In the genomic region with DNA sequence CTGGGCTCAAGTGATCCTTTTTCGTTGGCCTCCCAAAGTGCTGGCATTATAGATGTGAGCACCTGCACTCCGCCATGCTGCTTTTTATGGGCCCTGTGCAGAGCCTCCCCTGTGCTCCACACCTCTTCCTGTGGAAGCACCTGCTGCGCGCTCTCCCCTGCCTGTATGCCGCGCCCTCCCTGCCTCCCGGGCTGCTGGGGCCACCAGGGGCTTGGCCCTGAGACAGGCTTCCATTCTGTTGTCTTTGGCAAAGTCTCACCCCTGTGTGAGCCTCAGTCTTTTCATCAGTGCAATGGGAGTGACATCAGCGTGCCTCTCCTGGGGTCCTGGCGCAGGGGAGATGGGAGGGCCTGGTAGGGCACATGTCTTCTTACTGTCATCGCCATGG, we compare ENCODE assay signal across 9 cellular contexts. TPM values are rescaled to one million over a fixed set of nuclear protein-coding genes. Genes with fewer than 3 reads are reported as not detected.
DNase-seq lines count a peak whose midpoint lies in the region; ATAC-seq, FAIRE-seq and TF ChIP-seq lines count a peak whose summit lies in the region.
"Had no signal": no experiment of that assay in that cellular context is flagged by ENCODE, and none has a peak within 500 bp of the region (broad histone marks: within the 10 kb centered on the region; RNA-seq: fewer than 3 reads in every experiment).

No MANE protein-coding gene starts in this region.

- 82% methylated on average over 10 of the region's 10 CpGs; no CpG with 5 or more reads in 1 of the 2 experiments for WGBS in H1 (ENCODE audit: extremely low coverage in 1 of 2, insufficient coverage in 1 of 2, insufficient read length in 1 of 2, insufficient replicate concordance in 2 of 2, low coverage in 1 of 2, low lambda C conversion rate in 2 of 2, missing lambda C conversion rate in 1 of 2), 2 experiments

- H2BK20ac ChIP-seq in H1 (ENCODE audit: low read length) = no peak overlapping the region

- DNase-seq in GM12864 (ENCODE audit: low read depth) (no peak), Panc1 (ENCODE audit: low read depth, low spot score) (no peak), H1 (ENCODE audit: low read depth in 1 of 2, low spot score in 2 of 2) (no peak), retinal pigment epithelial cell (ENCODE audit: low read depth) (no peak), 8988T (no peak), kidney glomerular epithelial cell (lab: John Stamatoyannopoulos, UW) (no peak)
- DNase-seq in stimulated activated CD8-positive, alpha-beta memory T cell treated with anti-CD3 and anti-CD28 coated beads, Interleukin-4, amount 100 ng/mL, for 48 hours = no peak

- POLR2A ChIA-PET in Panc1 (lab: Charles Lee) (no interaction called here), H1 (lab: Charles Lee; ENCODE audit: partially characterized antibody) (interaction anchor here (0.6 to 11.4 kb wide), 3 partner anchors 16 to 104 kb away, joined by 3 to 331 read pairs (median 5); a partner anchor contains a TSS)

- no peaks in the 10 kb centered on the region for H3K36me3 ChIP-seq in Panc1 (ENCODE audit: control insufficient read depth, insufficient read depth, low read length)
- peaks cover 21 to 38% (median 31%) of the 10 kb centered on the region in 4 experiments for H3K36me3 ChIP-seq in H1 (ENCODE audit: control insufficient read depth in 2 of 4, insufficient read depth in 4 of 4, low read length in 3 of 4)

- no TSS peak for BruUV-seq in Panc1 (replicated peaks; lab: Mats Ljungman, UMichigan)

- H4K20me1 ChIP-seq in H1 (replicated peaks in 1 of 2; ENCODE audit: control insufficient read depth in 1 of 2, insufficient read depth in 2 of 2, low read length in 2 of 2) = peaks cover 5 to 20% of the 10 kb centered on the region in 2 experiments

- H2BK15ac ChIP-seq in H1 (ENCODE audit: low read length) = no peak overlapping the region

- H2AFZ ChIP-seq in H1 (ENCODE audit: low read length) = no peak overlapping the region

- H3K4me3 ChIP-seq in GM12864 (ENCODE audit: low read depth, low read length) (peak overlapping the region; percentile 75), Panc1 (ENCODE audit: low read depth in 2 of 2, low read length in 2 of 2) (peak overlapping the region; percentile 62 to 64), H1 (ENCODE audit: extremely low read depth in 1 of 4, insufficient read depth in 2 of 4, low read depth in 3 of 4, low read length in 4 of 4) (peak overlapping the region; percentile 77 to 82 (median 78); a peak in 6 of 8 replicates), retinal pigment epithelial cell (ENCODE audit: low read length) (peak overlapping the region; percentile 60)

- no peak for TF ChIP-seq EP300 in H1 (IDR thresholded peaks at IDR 0.05; ENCODE audit: borderline replicate concordance in 1 of 2, low read depth in 2 of 2, low read length in 2 of 2)

- peaks cover 0 to 18% of the 10 kb centered on the region in 2 experiments; a peak in 1 of 4 replicates for H3K79me2 ChIP-seq in H1 (ENCODE audit: control insufficient read depth in 1 of 2, insufficient read depth in 2 of 2, low read length in 2 of 2)

- H3K27me3 ChIP-seq in Panc1 (ENCODE audit: control insufficient read depth, insufficient read depth, low read length) (no peaks in the 10 kb centered on the region), H1 (replicated peaks in 1 of 4; ENCODE audit: control insufficient read depth in 3 of 4, extremely low read depth in 1 of 4, insufficient read depth in 3 of 4, low read length in 3 of 4) (no peaks in the 10 kb centered on the region)

- H3K4me2 ChIP-seq in H1 (ENCODE audit: insufficient read depth in 1 of 2, low read depth in 2 of 2, low read length in 2 of 2) = peak overlapping the region; percentile 80 to 90

- H2BK120ac ChIP-seq in H1 (replicated peaks; ENCODE audit: low read depth, low read length) = no peak overlapping the region

- H2BK12ac ChIP-seq in H1 (ENCODE audit: low read depth, low read length) = peak overlapping the region; percentile 39; the same call in 1 of the 2 replicates

- TF ChIP-seq RAD21 in H1 (IDR thresholded peaks at IDR 0.05 in 1 of 2, conservative IDR thresholded peaks at IDR 0.05 in 1 of 2; ENCODE audit: low read depth in 2 of 2, low read length in 2 of 2) = no peak

- TF ChIP-seq POLR2A in H1 (IDR thresholded peaks at IDR 0.05; ENCODE audit: control extremely low read depth in 1 of 2, low read depth in 2 of 2, low read length in 2 of 2) = no peak

- no peak overlapping the region for H3K56ac ChIP-seq in H1 (replicated peaks; ENCODE audit: insufficient read length, low read depth, low read length)

- no peak overlapping the region for H4K91ac ChIP-seq in H1 (replicated peaks; ENCODE audit: insufficient read length, low read length)

- H3K4me1 ChIP-seq in Panc1 (ENCODE audit: control insufficient read depth, insufficient read depth, low read length) = peaks cover 22% of the 10 kb centered on the region
- peaks cover 0 to 18% (median 14%) of the 10 kb centered on the region in 4 experiments; a peak in 5 of 7 replicates for H3K4me1 ChIP-seq in H1 (replicated peaks in 1 of 4; ENCODE audit: control insufficient read depth in 3 of 4, insufficient read depth in 4 of 4, low read length in 3 of 4)

- no peak for FAIRE-seq in H1 (lab: Jason Lieb, UNC)

- H3K4ac ChIP-seq in H1 (replicated peaks; ENCODE audit: insufficient read length, low read depth, low read length) = no peak overlapping the region

- intact Hi-C loops in Panc1 (cut with micrococcal nuclease; ENCODE audit: unreplicated experiment) = loop anchor here (10.0 kb wide), 1 partner anchor 98 kb away; no protein-coding TSS in a partner anchor

- H3K18ac ChIP-seq in H1 (ENCODE audit: extremely low read depth, low read length) = no peak overlapping the region

- H3K23me2 ChIP-seq in H1 (ENCODE audit: low read depth, low read length) = peaks cover 10% of the 10 kb centered on the region; the same call in 1 of the 2 replicates

- H4K5ac ChIP-seq in H1 (ENCODE audit: insufficient read length, low read depth, low read length) = peak overlapping the region; percentile 12

- in situ Hi-C loops in Panc1 (cut with HindIII; ENCODE audit: low pct_unique_long_range_greater_than_20kb, low sequenced_read_pairs) = no loop called here

- H3K9me3 ChIP-seq in Panc1 (ENCODE audit: control insufficient read depth, insufficient read depth, low read depth, low read length) = no peaks in the 10 kb centered on the region
- no peaks in the 10 kb centered on the region for H3K9me3 ChIP-seq in H1 (ENCODE audit: insufficient read depth in 2 of 2, low read depth in 1 of 2, low read length in 1 of 2)

- ATAC-seq in Panc1 (no peak), GM21447 (IDR thresholded peaks at IDR 0.05; ENCODE audit: unreplicated experiment) (no peak)

- H3K23ac ChIP-seq in H1 (ENCODE audit: insufficient read length) = no peak overlapping the region

- CTCF ChIA-PET in Panc1 (lab: Charles Lee) (no interaction called here), H1 (lab: Charles Lee; ENCODE audit: partially characterized antibody) (interaction anchor here (1.2 kb wide), 2 partner anchors 95 to 106 kb away, joined by 4 read pairs; no protein-coding TSS in a partner anchor)

- H3K9ac ChIP-seq in H1 (replicated peaks in 1 of 4; ENCODE audit: extremely low read depth in 1 of 4, low read depth in 3 of 4, low read length in 3 of 4) = no peak overlapping the region; a peak in 1 of 7 replicates

- H3K27ac ChIP-seq in Panc1 (ENCODE audit: low read length) (peak overlapping the region; percentile 93), H1 (ENCODE audit: low read depth, low read length) (no peak overlapping the region)

- TF ChIP-seq CTCF in GM12864 (IDR thresholded peaks at IDR 0.05; ENCODE audit: low read depth, low read length, missing control alignments) (no peak), Panc1 (IDR thresholded peaks at IDR 0.05) (no peak), H1 (IDR thresholded peaks at IDR 0.05; ENCODE audit: control extremely low read depth in 1 of 3, insufficient read depth in 1 of 3, low read depth in 1 of 3, low read length in 3 of 3) (no peak), retinal pigment epithelial cell (conservative IDR thresholded peaks at IDR 0.05; ENCODE audit: low read depth, low read length) (no peak)

- peaks cover 18% of the 10 kb centered on the region for H3K79me1 ChIP-seq in H1 (ENCODE audit: low read depth, low read length)

- H4K8ac ChIP-seq in H1 (ENCODE audit: extremely low read depth, insufficient read depth, low read length) = peak overlapping the region; percentile 70

- 0 out of 2 replicates have a peak overlapping the region, but pooled peaks have one; percentile 87 for H2BK5ac ChIP-seq in H1 (ENCODE audit: low read depth, low read length)

- peak overlapping the region; percentile 67; the same call in 1 of the 2 replicates for H2AK5ac ChIP-seq in H1 (ENCODE audit: low read depth, low read length)

- H3K14ac ChIP-seq in H1 (ENCODE audit: insufficient read length) = no peak overlapping the region

RNA-seq across cellular contexts. Expression of a gene that starts 1.3 kb away (rescaled TPM):
- total RNA-seq in Panc1 (2021; ENCODE audit: unreplicated experiment) = 133 TPM
- 204 TPM for polyA plus RNA-seq in Panc1 (2012; ENCODE audit: insufficient read length)
- 44.5 and 54.6 TPM in 2 replicates for total RNA-seq in H1 (2021; fragmentation: NEBNext Ultra II Directional; extraction: Animal tissue kit (Norgen Biotek cat#: 25700))
- 125 and 159 TPM in 2 replicates for polyA plus RNA-seq in H1 (2011; rRNA removed)
- 76.1 TPM for polyA plus RNA-seq in H1 (2011; cell fraction: cytosol; rRNA removed)
- polyA plus RNA-seq in H1 (2011; cell fraction: nucleus; rRNA removed) = 72.4 TPM
- 39.9 to 68.4 TPM (median 61.5 TPM) in 4 replicates for polyA plus RNA-seq in H1 (2012, experiment 1 of 2)
- 79.3 TPM for polyA plus RNA-seq in H1 (2012, experiment 2 of 2)
- 50.0 TPM for polyA plus RNA-seq in H1 (2013, experiment 1 of 2)
- 59.2 TPM for polyA plus RNA-seq in H1 (2013, experiment 2 of 2)
- polyA minus RNA-seq in H1 (2011; rRNA and poly(A)+ RNA removed) = 6.8 and 9.7 TPM in 2 replicates
- 22.8 TPM for polyA minus RNA-seq in H1 (2011; cell fraction: cytosol; rRNA and poly(A)+ RNA removed)
- polyA minus RNA-seq in H1 (2011; cell fraction: nucleus; rRNA and poly(A)+ RNA removed) = 20.8 TPM

RNA-seq across cellular contexts. Expression of a gene that starts 7.5 kb away (rescaled TPM):
- 66.6 TPM for total RNA-seq in Panc1 (2021; ENCODE audit: unreplicated experiment)
- 101 TPM for polyA plus RNA-seq in Panc1 (2012; ENCODE audit: insufficient read length)
- 175 TPM in 2 replicates for total RNA-seq in H1 (2021; fragmentation: NEBNext Ultra II Directional; extraction: Animal tissue kit (Norgen Biotek cat#: 25700))
- polyA plus RNA-seq in H1 (2011; rRNA removed) = 199 and 331 TPM in 2 replicates
- polyA plus RNA-seq in H1 (2011; cell fraction: cytosol; rRNA removed) = 472 TPM
- 581 TPM for polyA plus RNA-seq in H1 (2011; cell fraction: nucleus; rRNA removed)
- polyA plus RNA-seq in H1 (2012, experiment 1 of 2) = 213 to 357 TPM (median 316 TPM) in 4 replicates
- 95.1 TPM for polyA plus RNA-seq in H1 (2012, experiment 2 of 2)
- polyA plus RNA-seq in H1 (2013, experiment 1 of 2) = 151 TPM
- 135 TPM for polyA plus RNA-seq in H1 (2013, experiment 2 of 2)
- 44.5 and 56.0 TPM in 2 replicates for polyA minus RNA-seq in H1 (2011; rRNA and poly(A)+ RNA removed)
- polyA minus RNA-seq in H1 (2011; cell fraction: cytosol; rRNA and poly(A)+ RNA removed) = 77.4 TPM
- polyA minus RNA-seq in H1 (2011; cell fraction: nucleus; rRNA and poly(A)+ RNA removed) = 99.9 TPM

RNA-seq across cellular contexts. Expression of a gene that starts 9.1 kb away (rescaled TPM):
- total RNA-seq in Panc1 (2021; ENCODE audit: unreplicated experiment) = 7.8 TPM
- 5.9 TPM for polyA plus RNA-seq in Panc1 (2012; ENCODE audit: insufficient read length)
- total RNA-seq in H1 (2021; fragmentation: NEBNext Ultra II Directional; extraction: Animal tissue kit (Norgen Biotek cat#: 25700)) = 7.0 and 10.3 TPM in 2 replicates
- 4.0 and 10.1 TPM in 2 replicates for polyA plus RNA-seq in H1 (2011; rRNA removed)
- polyA plus RNA-seq in H1 (2011; cell fraction: cytosol; rRNA removed) = 4.0 TPM
- 7.2 TPM for polyA plus RNA-seq in H1 (2011; cell fraction: nucleus; rRNA removed)
- 2.0 to 9.1 TPM (median 7.0 TPM) in 4 replicates for polyA plus RNA-seq in H1 (2012, experiment 1 of 2)
- 7.5 TPM for polyA plus RNA-seq in H1 (2012, experiment 2 of 2)
- polyA plus RNA-seq in H1 (2013, experiment 1 of 2) = 10.3 TPM
- 10.9 TPM for polyA plus RNA-seq in H1 (2013, experiment 2 of 2)
- 0.63 and 1.6 TPM in 2 replicates for polyA minus RNA-seq in H1 (2011; rRNA and poly(A)+ RNA removed)
- polyA minus RNA-seq in H1 (2011; cell fraction: cytosol; rRNA and poly(A)+ RNA removed) = 9.2 TPM
- 6.9 TPM for polyA minus RNA-seq in H1 (2011; cell fraction: nucleus; rRNA and poly(A)+ RNA removed)
- total RNA-seq: subcutaneous adipose tissue had no signal

RNA-seq across cellular contexts. Expression of a gene that starts 28.2 kb away (rescaled TPM):
- total RNA-seq in Panc1 (2021; ENCODE audit: unreplicated experiment) = 118 TPM
- 76.9 TPM for polyA plus RNA-seq in Panc1 (2012; ENCODE audit: insufficient read length)
- 159 and 166 TPM in 2 replicates for total RNA-seq in H1 (2021; fragmentation: NEBNext Ultra II Directional; extraction: Animal tissue kit (Norgen Biotek cat#: 25700))
- 39.8 and 86.0 TPM in 2 replicates for polyA plus RNA-seq in H1 (2011; rRNA removed)
- 38.5 TPM for polyA plus RNA-seq in H1 (2011; cell fraction: cytosol; rRNA removed)
- 85.2 TPM for polyA plus RNA-seq in H1 (2011; cell fraction: nucleus; rRNA removed)
- 58.2 to 110 TPM (median 92.2 TPM) in 4 replicates for polyA plus RNA-seq in H1 (2012, experiment 1 of 2)
- 90.5 TPM for polyA plus RNA-seq in H1 (2012, experiment 2 of 2)
- 95.6 TPM for polyA plus RNA-seq in H1 (2013, experiment 1 of 2)
- 90.3 TPM for polyA plus RNA-seq in H1 (2013, experiment 2 of 2)
- polyA minus RNA-seq in H1 (2011; rRNA and poly(A)+ RNA removed) = 10.3 and 14.3 TPM in 2 replicates
- polyA minus RNA-seq in H1 (2011; cell fraction: cytosol; rRNA and poly(A)+ RNA removed) = 86.0 TPM
- 55.2 TPM for polyA minus RNA-seq in H1 (2011; cell fraction: nucleus; rRNA and poly(A)+ RNA removed)

RNA-seq across cellular contexts. Expression of a gene that starts 35.1 kb away (rescaled TPM):
- 218 TPM for total RNA-seq in Panc1 (2021; ENCODE audit: unreplicated experiment)
- 365 TPM for polyA plus RNA-seq in Panc1 (2012; ENCODE audit: insufficient read length)
- total RNA-seq in H1 (2021; fragmentation: NEBNext Ultra II Directional; extraction: Animal tissue kit (Norgen Biotek cat#: 25700)) = 174 and 182 TPM in 2 replicates
- 249 and 338 TPM in 2 replicates for polyA plus RNA-seq in H1 (2011; rRNA removed)
- polyA plus RNA-seq in H1 (2011; cell fraction: cytosol; rRNA removed) = 142 TPM
- 120 TPM for polyA plus RNA-seq in H1 (2011; cell fraction: nucleus; rRNA removed)
- 87.3 to 189 TPM (median 180 TPM) in 4 replicates for polyA plus RNA-seq in H1 (2012, experiment 1 of 2)
- polyA plus RNA-seq in H1 (2012, experiment 2 of 2) = 328 TPM
- 148 TPM for polyA plus RNA-seq in H1 (2013, experiment 1 of 2)
- polyA plus RNA-seq in H1 (2013, experiment 2 of 2) = 145 TPM
- polyA minus RNA-seq in H1 (2011; rRNA and poly(A)+ RNA removed) = 13.4 and 18.6 TPM in 2 replicates
- 118 TPM for polyA minus RNA-seq in H1 (2011; cell fraction: cytosol; rRNA and poly(A)+ RNA removed)
- 40.2 TPM for polyA minus RNA-seq in H1 (2011; cell fraction: nucleus; rRNA and poly(A)+ RNA removed)
